Comparison of ENCODE assay signal across 1 cellular context in genomic region chr1:8711873-8712412, GRCh38.
TF ChIP-seq lines count a peak whose summit lies in the region.

No MANE protein-coding gene starts in this region.

TF ChIP-seq in HepG2, 621 proteins besides CTCF, POLR2A, EP300 and RAD21 (continued from another document and continues in another):
- TF ChIP-seq PAXIP1 (CRISPR knock-in tag; conservative IDR thresholded peaks at IDR 0.05) = peak; percentile 80
- TF ChIP-seq ZNF614 (CRISPR knock-in tag; IDR thresholded peaks at IDR 0.05; ENCODE audit: borderline replicate concordance) = peak; percentile 52; the same call in 1 of the 2 replicates
- TF ChIP-seq PBX3 (CRISPR knock-in tag; IDR thresholded peaks at IDR 0.05; ENCODE audit: borderline replicate concordance) = no peak
- peak; percentile 74 for TF ChIP-seq FOXA3 (CRISPR knock-in tag; IDR thresholded peaks at IDR 0.05)
- TF ChIP-seq SMC3 (IDR thresholded peaks at IDR 0.05; ENCODE audit: low read length) = no peak
- peak; percentile 12; the same call in 1 of the 2 replicates for TF ChIP-seq YEATS4 (CRISPR knock-in tag; IDR thresholded peaks at IDR 0.05; ENCODE audit: borderline replicate concordance)
- TF ChIP-seq TEAD3 (CRISPR knock-in tag; optimal IDR thresholded peaks at IDR 0.05; ENCODE audit: borderline replicate concordance) = peak; percentile 77
- peak; percentile 40; the same call in 1 of the 2 replicates for TF ChIP-seq IRF2 (CRISPR knock-in tag; IDR thresholded peaks at IDR 0.05)
- peak; percentile 49; the same call in 1 of the 2 replicates for TF ChIP-seq DRAP1 (CRISPR knock-in tag; IDR thresholded peaks at IDR 0.05)
- no peak for TF ChIP-seq ZNF564 (CRISPR knock-in tag; IDR thresholded peaks at IDR 0.05)
- TF ChIP-seq DNMT3B (CRISPR knock-in tag; conservative IDR thresholded peaks at IDR 0.05) = no peak
- TF ChIP-seq KLF9 (CRISPR knock-in tag; IDR thresholded peaks at IDR 0.05; ENCODE audit: low read depth) = 0 out of 2 replicates have a peak, but pooled peaks have one; percentile 44
- no peak for TF ChIP-seq ZNF709 (CRISPR knock-in tag; IDR thresholded peaks at IDR 0.05)
- TF ChIP-seq HMG20A (CRISPR knock-in tag; IDR thresholded peaks at IDR 0.05; ENCODE audit: borderline replicate concordance) = peak; percentile 75; the same call in 1 of the 2 replicates
- no peak; the same call in none of the 2 replicates for TF ChIP-seq HDAC1 (CRISPR knock-in tag; IDR thresholded peaks at IDR 0.05)
- TF ChIP-seq MEIS2 (CRISPR knock-in tag; IDR thresholded peaks at IDR 0.05) = peak; percentile 86
- no peak for TF ChIP-seq ZNF816 (CRISPR knock-in tag; IDR thresholded peaks at IDR 0.05; ENCODE audit: borderline replicate concordance)
- no peak for TF ChIP-seq E2F2 (CRISPR knock-in tag; IDR thresholded peaks at IDR 0.05; ENCODE audit: borderline replicate concordance)
- peak; percentile 68; the same call in 1 of the 2 replicates for TF ChIP-seq FOXJ3 (CRISPR knock-in tag; IDR thresholded peaks at IDR 0.05; ENCODE audit: borderline replicate concordance)
- no peak for TF ChIP-seq SRSF9 (IDR thresholded peaks at IDR 0.05; ENCODE audit: borderline replicate concordance, insufficient read depth, low read depth, low read length, poor library complexity, severe bottlenecking)
- TF ChIP-seq IKZF4 (CRISPR knock-in tag; IDR thresholded peaks at IDR 0.05; ENCODE audit: borderline replicate concordance, low read depth, not compliant biosample characterization) = no peak
- TF ChIP-seq NFE2 (CRISPR knock-in tag; IDR thresholded peaks at IDR 0.05) = no peak
- TF ChIP-seq NFKB2 (CRISPR knock-in tag; IDR thresholded peaks at IDR 0.05; ENCODE audit: borderline replicate concordance) = no peak
- TF ChIP-seq ZSCAN21 (CRISPR knock-in tag; IDR thresholded peaks at IDR 0.05; ENCODE audit: borderline replicate concordance) = no peak
- 0 out of 2 replicates have a peak, but pooled peaks have one; percentile 40 for TF ChIP-seq TARDBP (CRISPR knock-in tag; IDR thresholded peaks at IDR 0.05)
- peak; percentile 83 for TF ChIP-seq MED1 (CRISPR knock-in tag; IDR thresholded peaks at IDR 0.05)
- peak; percentile 48; the same call in 1 of the 2 replicates for TF ChIP-seq ZNF12 (CRISPR knock-in tag; IDR thresholded peaks at IDR 0.05)
- TF ChIP-seq ZNF331 (CRISPR knock-in tag; IDR thresholded peaks at IDR 0.05) = peak; percentile 31; the same call in 1 of the 2 replicates
- peak; percentile 93 for TF ChIP-seq SOX5 (CRISPR knock-in tag; IDR thresholded peaks at IDR 0.05; ENCODE audit: borderline replicate concordance)
- TF ChIP-seq MIER2 (CRISPR knock-in tag; IDR thresholded peaks at IDR 0.05) = no peak
- no peak for TF ChIP-seq REL (CRISPR knock-in tag; conservative IDR thresholded peaks at IDR 0.05)
- peak; percentile 52; the same call in 1 of the 2 replicates for TF ChIP-seq ZNF609 (CRISPR knock-in tag; IDR thresholded peaks at IDR 0.05; ENCODE audit: borderline replicate concordance)
- TF ChIP-seq ZNF160 (CRISPR knock-in tag; IDR thresholded peaks at IDR 0.05) = no peak
- no peak for TF ChIP-seq ZFP37 (CRISPR knock-in tag; IDR thresholded peaks at IDR 0.05; ENCODE audit: borderline replicate concordance)
- TF ChIP-seq ZNF546 (CRISPR knock-in tag; conservative IDR thresholded peaks at IDR 0.05) = no peak
- TF ChIP-seq ZNF253 (CRISPR knock-in tag; IDR thresholded peaks at IDR 0.05; ENCODE audit: borderline replicate concordance) = no peak
- TF ChIP-seq GZF1 (CRISPR knock-in tag; IDR thresholded peaks at IDR 0.05) = no peak
- TF ChIP-seq PHF21A (CRISPR knock-in tag; IDR thresholded peaks at IDR 0.05) = no peak; the same call in 1 of the 2 replicates
- TF ChIP-seq BORCS8-MEF2B (CRISPR knock-in tag; IDR thresholded peaks at IDR 0.05) = no peak
- peak; percentile 87 for TF ChIP-seq MIXL1 (CRISPR knock-in tag; IDR thresholded peaks at IDR 0.05)
- TF ChIP-seq IKZF5 (CRISPR knock-in tag; IDR thresholded peaks at IDR 0.05) = 0 out of 2 replicates have a peak, but pooled peaks have one; percentile 17
- TF ChIP-seq FIP1L1 (IDR thresholded peaks at IDR 0.05; ENCODE audit: borderline replicate concordance, insufficient read depth, low read depth, low read length) = no peak
- no peak for TF ChIP-seq HMGXB3 (CRISPR knock-in tag; IDR thresholded peaks at IDR 0.05; ENCODE audit: borderline replicate concordance)
- TF ChIP-seq SIN3A (IDR thresholded peaks at IDR 0.05; ENCODE audit: borderline replicate concordance, low read depth, low read length) = 0 out of 2 replicates have a peak, but pooled peaks have one; percentile 37
- TF ChIP-seq ISL2 (CRISPR knock-in tag; IDR thresholded peaks at IDR 0.05) = peak; percentile 90
- peak; percentile 66; the same call in 1 of the 2 replicates for TF ChIP-seq GATA4 (IDR thresholded peaks at IDR 0.05; ENCODE audit: borderline replicate concordance, low read depth)
- no peak for TF ChIP-seq ZNF558 (CRISPR knock-in tag; IDR thresholded peaks at IDR 0.05; ENCODE audit: borderline replicate concordance)
- peak; percentile 59 for TF ChIP-seq CEBPG (CRISPR knock-in tag; IDR thresholded peaks at IDR 0.05)
- peak; percentile 19; the same call in 1 of the 2 replicates for TF ChIP-seq KMT2B (CRISPR knock-in tag; IDR thresholded peaks at IDR 0.05)
- peak; percentile 66 for TF ChIP-seq RXRB (CRISPR knock-in tag; IDR thresholded peaks at IDR 0.05; ENCODE audit: borderline replicate concordance)
